Comparison of ENCODE assay signal across 8 cellular contexts in the genomic region with DNA sequence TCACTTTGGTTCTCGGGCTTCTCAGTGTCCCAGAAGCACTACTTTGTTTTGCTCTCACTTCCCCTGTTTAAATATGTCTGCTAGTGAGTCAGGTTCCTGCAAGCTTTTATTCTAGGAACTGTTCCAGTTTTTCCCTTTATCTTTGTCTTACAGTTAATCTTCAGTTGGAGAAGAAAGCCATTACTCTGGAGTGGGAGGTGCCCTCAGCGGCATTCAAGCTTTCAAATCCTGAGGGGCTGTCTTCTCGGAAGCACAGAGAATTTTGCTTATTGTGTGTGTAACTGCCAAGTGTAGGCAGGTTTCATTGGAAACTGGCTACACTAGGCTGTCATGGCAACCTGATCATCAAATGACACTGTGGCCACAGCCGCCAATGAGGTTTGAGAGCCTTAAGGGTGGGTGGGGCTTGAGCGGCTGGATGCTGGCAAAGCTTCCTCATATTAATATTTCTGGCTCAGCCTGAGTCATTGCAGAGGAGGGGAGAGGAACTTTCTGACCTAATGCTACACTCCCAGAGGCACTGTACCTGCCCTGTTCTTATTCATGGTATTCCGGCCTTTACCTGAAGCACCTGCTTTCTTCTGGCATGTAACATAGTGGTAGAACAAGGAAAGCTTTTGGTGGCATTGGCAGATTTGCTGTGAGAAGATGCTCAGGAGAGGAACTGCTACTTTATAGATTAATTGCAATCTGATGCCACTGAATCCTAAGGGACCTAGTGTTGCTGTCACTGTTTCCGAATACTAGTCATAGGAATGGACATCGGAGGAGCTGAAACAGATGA. TPM values are rescaled to one million over a fixed set of nuclear protein-coding genes. Genes with fewer than 3 reads are reported as not detected.
DNase-seq lines count a peak whose midpoint lies in the region; ATAC-seq and TF ChIP-seq lines count a peak whose summit lies in the region.

No MANE protein-coding gene starts in this region.

- POLR2A ChIA-PET in CD4-positive, alpha-beta memory T cell (lab: Charles Lee; ENCODE audit: partially characterized antibody), result interaction anchor here (0.6 to 3.8 kb wide), 6 partner anchors 15 to 117 kb away, joined by 3 to 18 read pairs (median 4); a partner anchor contains a TSS

- no peak overlapping the region for H3K4me3 ChIP-seq in CD4-positive, alpha-beta memory T cell (ENCODE audit: low read length in 2 of 2)

- intact Hi-C loops in CD4-positive, alpha-beta memory T cell (cut with micrococcal nuclease), result no loop called here

- H3K36me3 ChIP-seq in CD4-positive, alpha-beta memory T cell (ENCODE audit: insufficient read depth, low read length), result peaks cover 3% of the 10 kb centered on the region

- ATAC-seq in GM21381 (IDR thresholded peaks at IDR 0.05; ENCODE audit: unreplicated experiment), result peak; percentile 91

- H3K27ac Mint-ChIP-seq in CD4-positive, alpha-beta memory T cell, result peak overlapping the region; percentile 93 to 98 (median 94)

- peak overlapping the region in 6 of 8 donors; percentile 15 to 84 (median 64) for H3K4me3 Mint-ChIP-seq in CD4-positive, alpha-beta memory T cell

- H3K27me3 Mint-ChIP-seq in CD4-positive, alpha-beta memory T cell, result no peaks in the 10 kb centered on the region

- no peaks in the 10 kb centered on the region for H3K9me3 ChIP-seq in CD4-positive, alpha-beta memory T cell (ENCODE audit: control insufficient read depth in 1 of 2, low read length in 2 of 2)

- peaks cover 33 to 87% (median 67%) of the 10 kb centered on the region in 4 donors for H3K4me1 Mint-ChIP-seq in CD4-positive, alpha-beta memory T cell

- CTCF ChIA-PET in CD4-positive, alpha-beta memory T cell (lab: Charles Lee; ENCODE audit: partially characterized antibody), result interaction anchor here (1.3 to 2.8 kb wide), 4 partner anchors 8 to 31 kb away, joined by 3 to 17 read pairs (median 4); no protein-coding TSS in a partner anchor

- H3K27ac ChIP-seq in CD4-positive, alpha-beta memory T cell (ENCODE audit: low read depth, low read length), result peak overlapping the region; percentile 57

- no peaks in the 10 kb centered on the region for H3K27me3 ChIP-seq in CD4-positive, alpha-beta memory T cell (ENCODE audit: insufficient read depth, low read length)

- H3K36me3 Mint-ChIP-seq in CD4-positive, alpha-beta memory T cell, result peaks cover 3 to 20% of the 10 kb centered on the region in 2 donors

- no peaks in the 10 kb centered on the region for H3K9me3 Mint-ChIP-seq in CD4-positive, alpha-beta memory T cell

- peaks cover 85% of the 10 kb centered on the region for H3K4me1 ChIP-seq in CD4-positive, alpha-beta memory T cell (ENCODE audit: insufficient read depth, low read length)

- peak; percentile 86 for TF ChIP-seq POLR2A in erythroblast (IDR thresholded peaks at IDR 0.05; ENCODE audit: low read length)

- peak; percentile 57 to 85 (median 69) for DNase-seq in CD4-positive, alpha-beta memory T cell
- DNase-seq in HT-29 (ENCODE audit: low spot score), result peak; percentile 98
- peak; percentile 99 for DNase-seq in OCI-M1 (lab: John Stamatoyannopoulos, UW)
- DNase-seq in activated T-cell treated with anti-CD3 and anti-CD28 coated beads for 48 hours (ENCODE audit: low read depth), result peak; percentile 79
- peak; percentile 95 to 96 for DNase-seq in erythroblast (lab: John Stamatoyannopoulos, UW)
- peak; percentile 98 for DNase-seq in myocyte (ENCODE audit: low read depth)
- peak; percentile 86 for DNase-seq in stimulated activated CD8-positive, alpha-beta memory T cell treated with anti-CD3 and anti-CD28 coated beads, Interleukin-4, amount 100 ng/mL, for 48 hours

RNA-seq across cellular contexts. Expression of a gene that starts 26.3 kb away (rescaled TPM):
- 10 to 100 TPM; 22.0 to 26.9 TPM for total RNA-seq in CD4-positive, alpha-beta memory T cell
- polyA plus RNA-seq in CD4-positive, alpha-beta memory T cell, result 10 to 100 TPM; 13.4 to 17.6 TPM
- 88.1 and 94.8 TPM in 2 replicates for total RNA-seq in HT-29 (2014; rRNA removed; shearing (Covaris generic))
- 36.5 and 46.1 TPM in 2 replicates for total RNA-seq in myocyte
- 19.5 TPM for polyA plus RNA-seq in myocyte (2012)

RNA-seq across cellular contexts. Expression of a gene that starts 27.2 kb away (rescaled TPM):
- 10 to 100 TPM; 13.3 to 13.8 TPM for total RNA-seq in CD4-positive, alpha-beta memory T cell
- polyA plus RNA-seq in CD4-positive, alpha-beta memory T cell, result 10 to 100 TPM; 11.3 to 15.2 TPM
- total RNA-seq in HT-29 (2014; rRNA removed; shearing (Covaris generic)), result 17.3 and 17.9 TPM in 2 replicates
- total RNA-seq in myocyte, result 9.9 and 12.3 TPM in 2 replicates
- 11.2 TPM for polyA plus RNA-seq in myocyte (2012)

RNA-seq across cellular contexts. Expression of a gene that starts 33.2 kb away (rescaled TPM):
- total RNA-seq in CD4-positive, alpha-beta memory T cell, result 10 to 100 TPM; 51.8 to 57.9 TPM
- polyA plus RNA-seq in CD4-positive, alpha-beta memory T cell, result 10 to 100 TPM; 47.5 to 48.8 TPM
- total RNA-seq in HT-29 (2014; rRNA removed; shearing (Covaris generic)), result 365 and 392 TPM in 2 replicates
- total RNA-seq in myocyte, result 65.9 and 68.6 TPM in 2 replicates
- polyA plus RNA-seq in myocyte (2012), result 60.2 TPM

RNA-seq across cellular contexts. Expression of a gene that starts 54.9 kb away (rescaled TPM):
- total RNA-seq in CD4-positive, alpha-beta memory T cell, result not detected
- not detected for polyA plus RNA-seq in CD4-positive, alpha-beta memory T cell
- 221 and 241 TPM in 2 replicates for total RNA-seq in HT-29 (2014; rRNA removed; shearing (Covaris generic))
- not detected in 2 replicates for total RNA-seq in myocyte
- not detected for polyA plus RNA-seq in myocyte (2012)
